Comparison of ENCODE assay signal across 27 cellular contexts in the genomic region with DNA sequence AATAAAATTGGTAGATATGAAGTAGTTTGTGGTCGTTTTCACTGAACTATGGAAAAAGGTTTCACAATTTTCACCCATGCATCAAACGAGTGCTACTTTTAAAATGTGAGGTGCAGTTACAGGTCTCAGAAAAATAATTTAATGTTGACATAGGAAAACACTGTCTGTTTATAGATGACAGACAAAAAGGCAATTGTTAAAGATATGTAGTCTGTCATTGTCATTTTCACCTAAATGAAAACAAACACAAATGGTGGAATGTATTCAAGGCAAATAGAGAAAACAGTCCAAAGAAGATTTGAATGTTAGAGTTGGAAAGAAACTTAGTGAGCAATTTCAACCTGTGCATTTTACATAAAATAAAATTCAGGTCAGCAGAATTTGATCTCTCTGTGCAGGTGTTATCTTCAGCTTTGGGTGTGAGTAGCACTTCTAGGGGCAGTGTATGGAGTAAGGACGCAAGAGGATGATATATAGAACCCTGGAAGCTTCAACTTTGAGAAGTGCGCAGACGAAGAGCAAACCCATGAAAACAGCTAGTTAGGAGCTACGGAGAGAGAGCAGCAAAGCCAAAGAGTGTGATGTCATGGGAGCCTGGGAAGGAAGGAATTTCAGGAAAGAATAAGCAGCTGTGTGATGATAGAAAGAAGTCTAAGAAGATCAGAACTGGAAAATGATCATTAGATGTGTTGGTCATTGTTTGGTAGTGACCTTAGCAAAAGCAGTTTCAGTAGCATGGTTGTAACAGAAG. TPM values are rescaled to one million over a fixed set of nuclear protein-coding genes. Genes with fewer than 3 reads are reported as not detected.
A peak's percentile ranks its signal among the peaks of the same experiment; 100 is the strongest.
DNase-seq lines count a peak whose midpoint lies in the region; ATAC-seq and TF ChIP-seq lines count a peak whose summit lies in the region.
"Had no signal": no experiment of that assay in that cellular context is flagged by ENCODE, and none has a peak within 500 bp of the region (broad histone marks: within the 10 kb centered on the region; RNA-seq: fewer than 3 reads in every experiment).

No MANE protein-coding gene starts in this region.

- no peak overlapping the region for H3K4me3 ChIP-seq in left ventricle myocardium inferior
- no peak overlapping the region for H3K4me3 ChIP-seq in sigmoid colon
- no peak overlapping the region for H3K4me3 ChIP-seq in aorta (ENCODE audit: low read length in 2 of 2)
- H3K4me3 ChIP-seq: adrenal gland, GM12878, K562 had no signal

- intact Hi-C loops in Right ventricle myocardium inferior (cut with DNase I) (no loop called here), cardiac septum (cut with DNase I) (loop anchor here (5.0 kb wide), 1 partner anchor 48 kb away; no protein-coding TSS in a partner anchor), left ventricle myocardium inferior (cut with micrococcal nuclease) (no loop called here), sigmoid colon (cut with DNase I) (no loop called here), aorta (cut with DNase I) (loop anchor here in 1 of 2 donors (5.0 kb wide), 1 partner anchor 323 kb away; no protein-coding TSS in a partner anchor)

- 78 to 81% methylated on average over 6 of the region's 6 CpGs for WGBS in sigmoid colon, 2 donors
- WGBS in aorta, 2 donors, result 9 to 16% methylated on average over 6 of the region's 6 CpGs

- H3K4me1 ChIP-seq in left ventricle myocardium inferior (peaks cover 17% of the 10 kb centered on the region), sigmoid colon (peaks cover 0 to 74% (median 50%) of the 10 kb centered on the region in 4 donors), aorta (ENCODE audit: control insufficient read depth in 1 of 2, insufficient read depth in 2 of 2, low read length in 2 of 2) (peaks cover 9 to 12% of the 10 kb centered on the region in 2 donors)

- TF ChIP-seq CTCF in left ventricle myocardium inferior (IDR thresholded peaks at IDR 0.05; ENCODE audit: borderline replicate concordance) (no peak), sigmoid colon (IDR thresholded peaks at IDR 0.05) (no peak)

- DNase-seq in Right ventricle myocardium inferior (ENCODE audit: missing footprints) (no peak), cardiac septum (ENCODE audit: low spot score) (no peak), left ventricle myocardium inferior (no peak), sigmoid colon (no peak), aorta (no peak), HT-29 (ENCODE audit: low spot score) (no peak), T-helper 2 cell (no peak)
- DNase-seq: activated CD4-positive, alpha-beta T cell treated with anti-CD3 and anti-CD28 coated beads for 36 hours; activated CD8-positive, alpha-beta memory T cell treated with anti-CD3 and anti-CD28 coated beads, Interleukin-2, amount 50 U/mL, for 48 hours; activated CD8-positive, alpha-beta T cell treated with anti-CD3 and anti-CD28 coated beads for 36 hours; activated naive CD4-positive, alpha-beta T cell treated with anti-CD3 and anti-CD28 coated beads, Interleukin-2, amount 10 ng/mL, durations not matched to agents 7 days and 5 days; adrenal gland; brain microvascular endothelial cell; effector CD8-positive, alpha-beta T cell; mesenchymal stem cell; NCI-H1092; NCI-H187; NCI-H2171; NK-92 treated with Interleukin-12 subunit alpha and Interleukin-12 subunit beta, amount 100 ng/mL, for 24 hours; PC-3 had no signal

- TF ChIP-seq EP300 in sigmoid colon (IDR thresholded peaks at IDR 0.05), result no peak

- no peak for TF ChIP-seq POLR2A in sigmoid colon (IDR thresholded peaks at IDR 0.05)

- H3K27me3 ChIP-seq in left ventricle myocardium inferior (ENCODE audit: low read depth) (peaks cover 36% of the 10 kb centered on the region), sigmoid colon (no peaks in the 10 kb centered on the region), aorta (ENCODE audit: control insufficient read depth in 1 of 2, insufficient read depth in 2 of 2, low read length in 1 of 2) (no peaks in the 10 kb centered on the region)
- H3K27me3 ChIP-seq: adrenal gland, brain microvascular endothelial cell had no signal

- H3K36me3 ChIP-seq in left ventricle myocardium inferior (no peaks in the 10 kb centered on the region), sigmoid colon (no peaks in the 10 kb centered on the region), aorta (ENCODE audit: control insufficient read depth in 1 of 2, insufficient read depth in 2 of 2, low read length in 1 of 2) (peaks cover 0 to 2% of the 10 kb centered on the region in 2 donors)
- H3K36me3 ChIP-seq: adrenal gland, brain microvascular endothelial cell had no signal

- ATAC-seq in Right ventricle myocardium inferior, result peak; percentile 70
- ATAC-seq in aorta (ENCODE audit: low FRiP score), result peak; percentile 33
- ATAC-seq in GM21367 (IDR thresholded peaks at IDR 0.05; ENCODE audit: unreplicated experiment), result no peak
- ATAC-seq: activated CD4-positive, alpha-beta T cell treated with anti-CD3 and anti-CD28 coated beads for 36 hours; activated CD8-positive, alpha-beta T cell treated with anti-CD3 and anti-CD28 coated beads for 36 hours; GM12878; K562; PC-3; stimulated activated memory B cell treated with anti-CD40 and anti-IgM and Interleukin-4, amounts not matched to agents 10 μg/mL and 1 μg/mL and 100 μg/mL, for 72 hours had no signal

- H3K9me3 ChIP-seq in left ventricle myocardium inferior (replicated peaks), result no peaks in the 10 kb centered on the region
- no peaks in the 10 kb centered on the region for H3K9me3 ChIP-seq in sigmoid colon
- no peaks in the 10 kb centered on the region for H3K9me3 ChIP-seq in aorta (ENCODE audit: control insufficient read depth, low read length)
- H3K9me3 ChIP-seq: adrenal gland had no signal

- H3K27ac ChIP-seq in left ventricle myocardium inferior (replicated peaks) (peak overlapping the region; percentile 51), sigmoid colon (peak overlapping the region in 3 of 4 donors; percentile 52 to 68 (median 64)), aorta (ENCODE audit: low read depth in 1 of 2, low read length in 2 of 2) (peak overlapping the region; percentile 65 to 98)
- H3K27ac ChIP-seq: brain microvascular endothelial cell had no signal

RNA-seq across cellular contexts. Expression of gene RERG, which starts 6.2 kb away (rescaled TPM):
- 4.0 TPM for total RNA-seq in Right ventricle myocardium inferior
- total RNA-seq in cardiac septum, result 3.1 TPM
- 4.5 TPM for total RNA-seq in left ventricle myocardium inferior
- 100 to 1,000 TPM in 1 of 4 donors, 10 to 100 TPM in 3; 69.9 to 104 (median 78.3) TPM for total RNA-seq in sigmoid colon
- 1 to 10 TPM; 1.4 to 9.6 (median 4.8) TPM for polyA plus RNA-seq in sigmoid colon
- 10 to 100 TPM; 70.5 to 77.3 TPM for total RNA-seq in aorta
- polyA plus RNA-seq in aorta, result 100 to 1,000 TPM in 1 of 2 donors, 10 to 100 TPM in 1; 66.9 to 124 TPM
- total RNA-seq in HT-29 (2014; rRNA removed; shearing (Covaris generic)), result not detected in 2 replicates
- total RNA-seq: activated CD4-positive, alpha-beta T cell treated with anti-CD3 and anti-CD28 coated beads for 36 hours; activated CD8-positive, alpha-beta T cell treated with anti-CD3 and anti-CD28 coated beads for 36 hours; glomerular endothelial cell; NCI-H460; PC-3; T-helper 2 cell treated with Interferon-gamma antibody and Interleukin-4, amounts not matched to agents 100 ng/mL and 5 ng/mL, for 36 hours had no signal

Comparison
In these comparisons a context has a peak if more than half of its experiments do, and no peak if none do; other contexts are left out.
1. RNA of gene RERG, which starts 6.2 kb away (total RNA-seq): 69.9 to 104 TPM in sigmoid colon and 70.5 to 77.3 TPM in aorta; 4.5 TPM in left ventricle myocardium inferior (single experiment), 4.0 TPM in Right ventricle myocardium inferior (single experiment), 3.1 TPM in cardiac septum (single experiment) and not detected in HT-29; every median in the first group is over 10 times any median in the second.
2. Peak in every context shown above with its lines, with median percentiles within 50 percentile points of each other: H3K27ac ChIP-seq.